In genomic region chr2:28750316-28751101, GRCh38 we compare ENCODE assay signal across 8 cellular contexts. TPM values are rescaled to one million over a fixed set of nuclear protein-coding genes. Genes with fewer than 3 reads are reported as not detected.
A peak's percentile ranks its signal among the peaks of the same experiment; 100 is the strongest.
DNase-seq lines count a peak whose midpoint lies in the region; ATAC-seq and TF ChIP-seq lines count a peak whose summit lies in the region.

No MANE protein-coding gene starts in this region.

- H3K9ac ChIP-seq in mammary epithelial cell (ENCODE audit: insufficient read depth, low read length): peak overlapping the region; percentile 86

- whole genome bisulfite sequencing in mammary epithelial cell (ENCODE audit: low coverage, missing lambda C conversion rate): 35% methylated on average over 9 of the region's 9 CpGs

- dilution Hi-C loops in mammary epithelial cell (cut with HindIII; ENCODE audit: low sequenced_read_pairs): no loop called here

- no peak for TF ChIP-seq CTCF in AG09309 (IDR thresholded peaks at IDR 0.05; ENCODE audit: control insufficient read depth, insufficient read depth, low read depth, low read length, missing control alignments)
- no peak for TF ChIP-seq CTCF in GM13977 (IDR thresholded peaks at IDR 0.05; ENCODE audit: extremely low read depth, insufficient read depth, missing control alignments)
- no peak for TF ChIP-seq CTCF in mammary epithelial cell (conservative IDR thresholded peaks at IDR 0.05 in 1 of 2, IDR thresholded peaks at IDR 0.05 in 1 of 2; ENCODE audit: extremely low read depth in 1 of 2, insufficient read depth in 1 of 2, low read depth in 1 of 2, low read length in 2 of 2)

- H3K4me1 ChIP-seq in mammary epithelial cell (ENCODE audit: insufficient read depth, low read length): peaks cover 22% of the 10 kb centered on the region

- H3K36me3 ChIP-seq in mammary epithelial cell (ENCODE audit: insufficient read depth, low read length): no peaks in the 10 kb centered on the region

- H3K27me3 ChIP-seq in mammary epithelial cell (ENCODE audit: insufficient read depth, low read length) (no peaks in the 10 kb centered on the region), layer of hippocampus (ENCODE audit: control insufficient read depth, insufficient read depth, low read length) (no peaks in the 10 kb centered on the region)

- H3K9me3 ChIP-seq in mammary epithelial cell (replicated peaks; ENCODE audit: insufficient read depth, low read length): no peaks in the 10 kb centered on the region

- ATAC-seq in GM18870 (IDR thresholded peaks at IDR 0.05; ENCODE audit: unreplicated experiment): no peak

- peaks cover 48% of the 10 kb centered on the region for H3K79me2 ChIP-seq in mammary epithelial cell (ENCODE audit: insufficient read depth, low read length)

- intact Hi-C loops in mammary epithelial cell (cut with micrococcal nuclease) (loop anchor here (5.0 to 10.0 kb wide), 3 partner anchors 108 to 1046 kb away; no protein-coding TSS in a partner anchor), posterior vena cava (cut with DNase I) (loop anchor here in 1 of 2 donors (5.0 kb wide), 1 partner anchor 158 kb away; no protein-coding TSS in a partner anchor)

- H3K4me3 ChIP-seq in AG09309 (ENCODE audit: control insufficient read depth, low read depth, low read length) (peak overlapping the region; percentile 55), mammary epithelial cell (replicated peaks in 1 of 3; ENCODE audit: insufficient read depth in 1 of 3, low read depth in 2 of 3, low read length in 3 of 3) (peak overlapping the region; percentile 93 to 97 (median 93))

- H4K20me1 ChIP-seq in mammary epithelial cell (ENCODE audit: insufficient read depth, low read length): no peaks in the 10 kb centered on the region

- peak overlapping the region; percentile 88 for H3K4me2 ChIP-seq in mammary epithelial cell (ENCODE audit: insufficient read depth, low read depth, low read length)

- in situ Hi-C loops in GM13977 (cut with MboI; ENCODE audit: low pct_unique_long_range_greater_than_20kb, low sequenced_read_pairs, unreplicated experiment): loop anchor here (10.0 kb wide), 1 partner anchor 156 kb away; no protein-coding TSS in a partner anchor
- in situ Hi-C loops in SK-MEL-5 (cut with HindIII; ENCODE audit: low pct_unique_long_range_greater_than_20kb, low sequenced_read_pairs): no loop called here
- in situ Hi-C loops in mammary epithelial cell (cut with MboI; ENCODE audit: low sequenced_read_pairs in 2 of 2): loop anchor here (5.0 to 10.0 kb wide), 3 partner anchors 156 to 186 kb away; no protein-coding TSS in a partner anchor

- DNase-seq in AG09309 (ENCODE audit: low read depth) (no peak), GM13977 (ENCODE audit: low spot score) (peak; percentile 15), SK-MEL-5 (ENCODE audit: low read depth, low spot score) (peak; percentile 31), mammary epithelial cell (peak; percentile 30), posterior vena cava (ENCODE audit: low spot score) (no peak)
- DNase-seq in stimulated activated CD8-positive, alpha-beta memory T cell treated with anti-CD3 and anti-CD28 coated beads, Interleukin-4, amount 100 ng/mL, for 48 hours: peak; percentile 51

- CTCF ChIA-PET in mammary epithelial cell (lab: Charles Lee; ENCODE audit: low non-redundant PET): interaction anchor here (0.7 to 1.6 kb wide), 2 partner anchors 95 to 156 kb away, joined by 3 to 4 read pairs; no protein-coding TSS in a partner anchor

- BruUV-seq in mammary epithelial cell (replicated peaks; lab: Mats Ljungman, UMichigan): no TSS peak

- peak overlapping the region; percentile 77 for H2AFZ ChIP-seq in mammary epithelial cell (ENCODE audit: low read depth, low read length)

- peak overlapping the region; percentile 93 for H3K27ac ChIP-seq in mammary epithelial cell (ENCODE audit: insufficient read depth, low read depth, low read length)
- peak overlapping the region; percentile 98 for H3K27ac ChIP-seq in layer of hippocampus (ENCODE audit: low read depth, low read length)

RNA-seq across cellular contexts. Expression of gene PPP1CB, which starts 1.1 kb away (rescaled TPM):
- total RNA-seq in SK-MEL-5 (2014; rRNA removed; shearing (Covaris generic)): 224 and 226 TPM in 2 replicates
- 79.8 and 109 TPM in 2 replicates for polyA plus RNA-seq in SK-MEL-5 (2015; cell fraction: cytosol; rRNA removed)
- 47.0 and 73.9 TPM in 2 replicates for polyA plus RNA-seq in SK-MEL-5 (2015; cell fraction: nucleus; rRNA removed)
- total RNA-seq in mammary epithelial cell (100 to 1,000 TPM; 266 to 282 TPM), posterior vena cava (100 to 1,000 TPM; 429 to 446 TPM)
- 78.5 TPM for polyA plus RNA-seq in mammary epithelial cell
- 117 TPM for polyA minus RNA-seq in mammary epithelial cell

Comparison
In these comparisons a context has a peak if more than half of its experiments do, and no peak if none do; other contexts are left out.
1. DNase-seq: peak in GM13977 (single experiment), SK-MEL-5 (single experiment), mammary epithelial cell (single experiment) and stimulated activated CD8-positive, alpha-beta memory T cell treated with anti-CD3 and anti-CD28 coated beads, Interleukin-4, amount 100 ng/mL, for 48 hours (single experiment); none in AG09309 (single experiment) and posterior vena cava (single experiment).